Comparison of ENCODE assay signal across 13 cellular contexts in genomic region chr5:67350185-67350584, GRCh38.
DNase-seq lines count a peak whose midpoint lies in the region; ATAC-seq, FAIRE-seq and TF ChIP-seq lines count a peak whose summit lies in the region.
"Had no signal": no experiment of that assay in that cellular context is flagged by ENCODE, and none has a peak within 500 bp of the region (broad histone marks: within the 10 kb centered on the region; RNA-seq: fewer than 3 reads in every experiment).

No MANE protein-coding gene starts in this region.

- H3K4me1 ChIP-seq in subcutaneous abdominal adipose tissue (ENCODE audit: control insufficient read depth in 5 of 5, insufficient read depth in 5 of 5, low read length in 5 of 5) (peaks cover 3 to 31% (median 23%) of the 10 kb centered on the region in 5 donors), HepG2 (ENCODE audit: insufficient read depth, low read length) (no peaks in the 10 kb centered on the region)

- H3K9me3 Mint-ChIP-seq in activated T-cell treated with anti-CD3 and anti-CD28 coated beads, Interleukin-2, amount 50 U/mL, for 72 hours, result peaks cover 0 to 1% of the 10 kb centered on the region in 2 donors
- H3K9me3 Mint-ChIP-seq in activated T-helper 1 cell treated with anti-CD3 and anti-CD28 coated beads, Interleukin-12 subunit alpha, Interleukin-12 subunit beta, Interleukin-2, Interleukin-4 antibody, amounts not matched to agents 30 ng/mL and 10 ng/mL and 1 ng/mL, durations not matched to agents 14 hours and 24 hours and 36 hours, result peaks cover 4% of the 10 kb centered on the region
- H3K9me3 Mint-ChIP-seq: HFFc6 had no signal

- H3K27me3 Mint-ChIP-seq in activated T-cell treated with anti-CD3 and anti-CD28 coated beads, Interleukin-2, amount 50 U/mL, for 72 hours (ENCODE audit: low read depth), result no peaks in the 10 kb centered on the region
- peaks cover 2% of the 10 kb centered on the region for H3K27me3 Mint-ChIP-seq in activated T-helper 1 cell treated with anti-CD3 and anti-CD28 coated beads, Interleukin-12 subunit alpha, Interleukin-12 subunit beta, Interleukin-2, Interleukin-4 antibody, amounts not matched to agents 30 ng/mL and 10 ng/mL and 1 ng/mL, durations not matched to agents 14 hours and 24 hours and 36 hours (ENCODE audit: insufficient read depth)

- H3K27ac ChIP-seq in subcutaneous abdominal adipose tissue (ENCODE audit: low read depth, low read length), result no peak overlapping the region
- no peak overlapping the region for H3K27ac ChIP-seq in HepG2 (ENCODE audit: extremely low read length, insufficient read depth, low read length)

- no peaks in the 10 kb centered on the region for H3K79me2 ChIP-seq in HepG2 (ENCODE audit: insufficient read depth, low read length)

- POLR2A ChIA-PET in HepG2 (lab: Yijun Ruan, JAX), result no interaction called here

- no peak for TF ChIP-seq RAD21 in HepG2 (CRISPR knock-in tag; IDR thresholded peaks at IDR 0.05)

- H3K27me3 ChIP-seq in subcutaneous abdominal adipose tissue (ENCODE audit: control insufficient read depth in 5 of 5, insufficient read depth in 4 of 5, low read length in 5 of 5), result no peaks in the 10 kb centered on the region
- H3K27me3 ChIP-seq in HepG2 (ENCODE audit: control insufficient read depth in 1 of 2, insufficient read depth in 2 of 2, low read length in 2 of 2), result no peaks in the 10 kb centered on the region

- no peak for FAIRE-seq in HepG2 (lab: Jason Lieb, UNC)
- FAIRE-seq: GM18507 had no signal

- H3K4me3 ChIP-seq in subcutaneous abdominal adipose tissue (ENCODE audit: low read depth in 1 of 5, low read length in 5 of 5), result peak overlapping the region in 4 of 5 donors; percentile 41 to 58 (median 45)
- H3K4me3 ChIP-seq in HepG2 (replicated peaks in 1 of 3; ENCODE audit: insufficient read depth in 1 of 3, low read depth in 2 of 3, low read length in 3 of 3), result no peak overlapping the region

- no peak for TF ChIP-seq CTCF in HepG2 (CRISPR knock-in tag; IDR thresholded peaks at IDR 0.05)

- H3K36me3 ChIP-seq in subcutaneous abdominal adipose tissue (ENCODE audit: control insufficient read depth in 5 of 5, insufficient read depth in 5 of 5, low read length in 5 of 5) (no peaks in the 10 kb centered on the region), HepG2 (replicated peaks in 1 of 2; ENCODE audit: control insufficient read depth in 1 of 2, insufficient read depth in 2 of 2, low read length in 2 of 2) (no peaks in the 10 kb centered on the region)

- H2AFZ ChIP-seq in HepG2 (ENCODE audit: low read length), result no peak overlapping the region

- ATAC-seq in activated T-cell treated with anti-CD3 and anti-CD28 coated beads, Interleukin-2, amount 50 U/mL, for 72 hours (replicated peaks in 1 of 2), result no peak
- no peak for ATAC-seq in HepG2
- ATAC-seq: Panc1 had no signal

- intact Hi-C loops in activated T-helper 1 cell treated with anti-CD3 and anti-CD28 coated beads, Interleukin-12 subunit alpha, Interleukin-12 subunit beta, Interleukin-2, Interleukin-4 antibody, amounts not matched to agents 30 ng/mL and 10 ng/mL and 1 ng/mL, durations not matched to agents 14 hours and 24 hours and 36 hours (cut with micrococcal nuclease), result no loop called here
- intact Hi-C loops in HepG2 (cut with micrococcal nuclease; ENCODE audit: unreplicated experiment), result no loop called here

- peaks cover 8% of the 10 kb centered on the region for H3K4me1 Mint-ChIP-seq in activated T-cell treated with anti-CD3 and anti-CD28 coated beads, Interleukin-2, amount 50 U/mL, for 72 hours (ENCODE audit: low read depth)
- peaks cover 9% of the 10 kb centered on the region for H3K4me1 Mint-ChIP-seq in activated T-helper 1 cell treated with anti-CD3 and anti-CD28 coated beads, Interleukin-12 subunit alpha, Interleukin-12 subunit beta, Interleukin-2, Interleukin-4 antibody, amounts not matched to agents 30 ng/mL and 10 ng/mL and 1 ng/mL, durations not matched to agents 14 hours and 24 hours and 36 hours (ENCODE audit: low read depth)

- CTCF ChIA-PET in HepG2 (lab: Yijun Ruan, JAX; ENCODE audit: low intra/inter-chr PET ratio, low total read pairs), result no interaction called here

- no peak for TF ChIP-seq POLR2A in HepG2 (IDR thresholded peaks at IDR 0.05; ENCODE audit: insufficient read depth in 1 of 2, low read depth in 2 of 2, low read length in 2 of 2)

- no TSS peak for BruUV-seq in HepG2 (replicated peaks; lab: Mats Ljungman, UMichigan)

- no peak for TF ChIP-seq EP300 in HepG2 (IDR thresholded peaks at IDR 0.05; ENCODE audit: low read depth in 2 of 2, low read length in 2 of 2)
- TF ChIP-seq EP300 in HepG2 (CRISPR knock-in tag; IDR thresholded peaks at IDR 0.05; ENCODE audit: borderline replicate concordance), result no peak

- no peak overlapping the region for H3K4me2 ChIP-seq in HepG2 (ENCODE audit: low read depth, low read length)

- H3K36me3 Mint-ChIP-seq in activated T-cell treated with anti-CD3 and anti-CD28 coated beads, Interleukin-2, amount 50 U/mL, for 72 hours (ENCODE audit: insufficient read depth in 2 of 2), result no peaks in the 10 kb centered on the region
- no peaks in the 10 kb centered on the region for H3K36me3 Mint-ChIP-seq in activated T-helper 1 cell treated with anti-CD3 and anti-CD28 coated beads, Interleukin-12 subunit alpha, Interleukin-12 subunit beta, Interleukin-2, Interleukin-4 antibody, amounts not matched to agents 30 ng/mL and 10 ng/mL and 1 ng/mL, durations not matched to agents 14 hours and 24 hours and 36 hours (ENCODE audit: low read depth)

- H3K9ac ChIP-seq in subcutaneous abdominal adipose tissue (ENCODE audit: low read length in 5 of 5) (no peak overlapping the region), HepG2 (ENCODE audit: insufficient read depth, low read depth, low read length) (no peak overlapping the region)

- peak overlapping the region; percentile 49 to 68 for H3K4me3 Mint-ChIP-seq in activated T-cell treated with anti-CD3 and anti-CD28 coated beads, Interleukin-2, amount 50 U/mL, for 72 hours
- H3K4me3 Mint-ChIP-seq in activated T-helper 1 cell treated with anti-CD3 and anti-CD28 coated beads, Interleukin-12 subunit alpha, Interleukin-12 subunit beta, Interleukin-2, Interleukin-4 antibody, amounts not matched to agents 30 ng/mL and 10 ng/mL and 1 ng/mL, durations not matched to agents 14 hours and 24 hours and 36 hours, result peak overlapping the region; percentile 15
- H3K4me3 Mint-ChIP-seq: HFFc6 had no signal

- H3K27ac Mint-ChIP-seq in activated T-cell treated with anti-CD3 and anti-CD28 coated beads, Interleukin-2, amount 50 U/mL, for 72 hours, result no peak overlapping the region
- H3K27ac Mint-ChIP-seq in activated T-helper 1 cell treated with anti-CD3 and anti-CD28 coated beads, Interleukin-12 subunit alpha, Interleukin-12 subunit beta, Interleukin-2, Interleukin-4 antibody, amounts not matched to agents 30 ng/mL and 10 ng/mL and 1 ng/mL, durations not matched to agents 14 hours and 24 hours and 36 hours, result no peak overlapping the region
- H3K27ac Mint-ChIP-seq: HFFc6 had no signal

- in situ Hi-C loops in HepG2 (cut with HindIII; ENCODE audit: extremely low pct_ligation_motif_present, low pct_unique_long_range_greater_than_20kb), result no loop called here

- H3K9me3 ChIP-seq in subcutaneous abdominal adipose tissue (ENCODE audit: control insufficient read depth in 5 of 5, low read length in 5 of 5) (no peaks in the 10 kb centered on the region), HepG2 (ENCODE audit: low read length) (no peaks in the 10 kb centered on the region; the same call in 1 of the 2 replicates)

- no peaks in the 10 kb centered on the region for H4K20me1 ChIP-seq in HepG2 (ENCODE audit: insufficient read depth, low read length)

- DNase-seq in activated T-cell treated with anti-CD3 and anti-CD28 coated beads, Interleukin-2, amount 50 U/mL, for 72 hours, result no peak
- DNase-seq in activated T-cell treated with anti-CD3 and anti-CD28 coated beads for 4 hours (no peak), NCI-H2107 (lab: John Stamatoyannopoulos, UW) (peak; percentile 6), HepG2 (ENCODE audit: low spot score) (no peak), hepatic stellate cell (ENCODE audit: low spot score) (no peak), amniotic stem cell (lab: John Stamatoyannopoulos, UW) (no peak)
- DNase-seq in activated T-helper 1 cell treated with anti-CD3 and anti-CD28 coated beads, Interleukin-12 subunit alpha, Interleukin-12 subunit beta, Interleukin-2, Interleukin-4 antibody, amounts not matched to agents 30 ng/mL and 10 ng/mL and 1 ng/mL, durations not matched to agents 14 hours and 24 hours and 36 hours (ENCODE audit: low spot score), result no peak
- DNase-seq: activated CD8-positive, alpha-beta memory T cell treated with anti-CD3 and anti-CD28 coated beads, Interleukin-2, amount 50 U/mL, for 48 hours; HFFc6; nucleus accumbens had no signal

- 75% methylated on average over 5 of the region's 5 CpGs for WGBS in HepG2 (ENCODE audit: low lambda C conversion rate)

TF ChIP-seq in HepG2, 621 proteins besides CTCF, POLR2A, EP300 and RAD21 (continues in another document):
- TF ChIP-seq SSRP1 (CRISPR knock-in tag; IDR thresholded peaks at IDR 0.05) (no peak), PCBP2 (optimal IDR thresholded peaks at IDR 0.05; ENCODE audit: low read depth, low read length, poor library complexity, severe bottlenecking) (no peak)

Comparison
In these comparisons a context has a peak if more than half of its experiments do, and no peak if none do; other contexts are left out.
1. H3K4me3 ChIP-seq: peak in subcutaneous abdominal adipose tissue (4 of 5); none in HepG2 (0 of 3).